In genomic region chr3:11930084-11930483, GRCh38 we compare ENCODE assay signal across 20 cellular contexts.
DNase-seq lines count a peak whose midpoint lies in the region; ATAC-seq, FAIRE-seq and TF ChIP-seq lines count a peak whose summit lies in the region.
"Had no signal": no experiment of that assay in that cellular context is flagged by ENCODE, and none has a peak within 500 bp of the region (broad histone marks: within the 10 kb centered on the region; RNA-seq: fewer than 3 reads in every experiment).

No MANE protein-coding gene starts in this region.

- no peak for TF ChIP-seq RAD21 in A549 (conservative IDR thresholded peaks at IDR 0.05 in 1 of 2, IDR thresholded peaks at IDR 0.05 in 1 of 2)

- H3K27ac ChIP-seq in A549, result no peak overlapping the region
- no peak overlapping the region for H3K27ac ChIP-seq in Peyer's patch
- H3K27ac ChIP-seq in upper lobe of right lung, result no peak overlapping the region

- 55% methylated on average over 10 of the region's 10 CpGs for WGBS in A549 (ENCODE audit: missing lambda C conversion rate)

- TF ChIP-seq POLR2A in A549 (IDR thresholded peaks at IDR 0.05; ENCODE audit: low read length) (no peak), Peyer's patch (IDR thresholded peaks at IDR 0.05) (no peak)

- H3K27me3 ChIP-seq in Peyer's patch (no peaks in the 10 kb centered on the region), upper lobe of right lung (no peaks in the 10 kb centered on the region)

- CTCF ChIA-PET in A549 (lab: Yijun Ruan, JAX), result interaction anchor here (1.1 to 1.7 kb wide), 2 partner anchors 14 to 27 kb away, joined by 3 to 6 read pairs; no protein-coding TSS in a partner anchor

- DNase-seq in A549 (ENCODE audit: low read depth in 1 of 2, low spot score in 1 of 2) (no peak), Peyer's patch (peak in 2 of 3 donors; percentile 11 to 22), ecto neural progenitor cell (ENCODE audit: low spot score) (peak; percentile 20), upper lobe of right lung (peak; percentile 18), G401 (ENCODE audit: low spot score) (no peak), SK-N-DZ (ENCODE audit: low spot score) (no peak)
- DNase-seq: 8988T; C1 segment of cervical spinal cord; Caco-2; CD4-positive, CD25-positive, alpha-beta regulatory T cell; CD8-positive, alpha-beta T cell; DMS153; DND-41; GDM1; HCEC 1CT had no signal

- in situ Hi-C loops in G401 (cut with HindIII; ENCODE audit: low sequenced_read_pairs), result no loop called here

- H3K4me2 ChIP-seq in A549, result no peak overlapping the region
- H3K4me2 ChIP-seq: GM23338 had no signal

- ATAC-seq in A549 (no peak), upper lobe of right lung (no peak), GM18498 (IDR thresholded peaks at IDR 0.05; ENCODE audit: unreplicated experiment) (no peak)
- ATAC-seq: CD8-positive, alpha-beta T cell; GM12878; GM23338 had no signal

- no peak for FAIRE-seq in A549 (lab: Jason Lieb, UNC)
- FAIRE-seq: GM12878, GM18507, H54 had no signal

- H3K9me3 ChIP-seq in A549 (no peaks in the 10 kb centered on the region), Peyer's patch (no peaks in the 10 kb centered on the region), upper lobe of right lung (no peaks in the 10 kb centered on the region)
- H3K9me3 ChIP-seq: Caco-2 had no signal

- H3K4me3 ChIP-seq in A549 (no peak overlapping the region), Peyer's patch (no peak overlapping the region), upper lobe of right lung (no peak overlapping the region)
- H3K4me3 ChIP-seq: GM12878, GM23338 had no signal

- H3K4me1 ChIP-seq in A549, result no peaks in the 10 kb centered on the region
- H3K4me1 ChIP-seq in Peyer's patch, result no peaks in the 10 kb centered on the region
- H3K4me1 ChIP-seq in upper lobe of right lung, result no peaks in the 10 kb centered on the region
- H3K4me1 ChIP-seq: Caco-2 had no signal

- no peak for TF ChIP-seq CTCF in A549 (IDR thresholded peaks at IDR 0.05)
- TF ChIP-seq CTCF in Peyer's patch (IDR thresholded peaks at IDR 0.05), result no peak
- TF ChIP-seq CTCF in upper lobe of right lung (IDR thresholded peaks at IDR 0.05), result no peak

- POLR2A ChIA-PET in A549 (lab: Yijun Ruan, JAX), result no interaction called here

- H3K36me3 ChIP-seq in Peyer's patch (no peaks in the 10 kb centered on the region), upper lobe of right lung (no peaks in the 10 kb centered on the region)

- intact Hi-C loops in upper lobe of right lung (cut with DNase I), result no loop called here

- TF ChIP-seq EP300 in A549 (IDR thresholded peaks at IDR 0.05), result no peak

TF ChIP-seq in A549, 52 proteins besides CTCF, POLR2A, EP300 and RAD21:
- TF ChIP-seq MAFK (IDR thresholded peaks at IDR 0.05; ENCODE audit: partially characterized antibody), result peak; percentile 31
- TF ChIP-seq ZSCAN20 (CRISPR knock-in tag; IDR thresholded peaks at IDR 0.05), result no peak

Comparison
In these comparisons a context has a peak if more than half of its experiments do, and no peak if none do; other contexts are left out.
1. DNase-seq: peak in Peyer's patch (2 of 3), ecto neural progenitor cell (single experiment) and upper lobe of right lung (single experiment); none in A549 (0 of 2), G401 (single experiment) and SK-N-DZ (single experiment).